Comparison of ENCODE assay signal across 1 cellular context in the genomic region with DNA sequence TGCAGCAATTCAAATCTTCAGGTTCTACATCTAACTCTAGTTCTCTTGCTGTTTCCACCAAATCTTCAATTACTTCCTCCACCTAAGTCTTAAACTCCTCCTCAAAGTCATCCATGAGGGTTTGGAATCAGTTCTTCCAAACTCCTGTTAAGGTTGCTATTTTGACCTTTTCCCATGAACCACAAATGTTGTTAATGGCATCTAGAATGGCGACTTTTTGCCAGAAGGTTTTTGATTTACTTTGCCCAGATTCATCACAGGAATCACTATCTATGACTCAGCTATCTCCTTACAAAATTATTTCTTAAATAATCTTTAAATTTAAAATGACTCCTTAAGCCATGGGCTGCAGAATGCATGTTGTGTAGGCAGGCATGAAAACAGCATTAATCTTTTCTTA.
TF ChIP-seq lines count a peak whose summit lies in the region.

No MANE protein-coding gene starts in this region.

TF ChIP-seq in IMR-90, 13 proteins besides CTCF, POLR2A, EP300 and RAD21 (continued from another document):
- TF ChIP-seq NFE2L2 (IDR thresholded peaks at IDR 0.05; ENCODE audit: low read depth, low read length) = peak; percentile 47; the same call in 1 of the 2 replicates
